Comparison of ENCODE assay signal across 17 cellular contexts in the genomic region with DNA sequence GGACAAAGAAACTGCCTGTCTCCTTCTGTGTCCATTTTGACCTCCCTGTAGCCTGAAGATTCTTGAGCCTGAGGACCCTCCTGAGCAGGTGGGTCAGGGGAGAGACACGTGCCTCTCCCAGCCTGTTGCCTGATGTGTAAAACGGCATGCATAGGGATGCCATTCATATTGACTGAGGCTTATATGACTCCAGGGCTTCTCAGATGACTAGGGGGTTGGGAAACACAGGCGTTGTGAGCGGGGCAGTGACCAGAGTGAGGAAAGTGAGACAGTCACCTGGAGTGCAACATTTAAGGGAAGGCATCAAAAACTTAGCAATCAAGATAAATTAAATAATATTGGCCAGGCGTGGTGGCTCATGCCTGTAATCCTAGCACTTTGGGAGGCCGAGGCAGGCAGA.
"Had no signal": no experiment of that assay in that cellular context is flagged by ENCODE, and none has a peak within 500 bp of the region (broad histone marks: within the 10 kb centered on the region; RNA-seq: fewer than 3 reads in every experiment).

No MANE protein-coding gene starts in this region.

- H3K36me3 ChIP-seq: adrenal gland, tibial artery had no signal

- DNase-seq: activated CD4-positive, alpha-beta T cell treated with anti-CD3 and anti-CD28 coated beads for 4 hours; activated CD8-positive, alpha-beta memory T cell treated with anti-CD3 and anti-CD28 coated beads, Interleukin-2, amount 50 U/mL, for 48 hours; activated CD8-positive, alpha-beta T cell treated with anti-CD3 and anti-CD28 coated beads, Interleukin-2, amount 10 ng/mL, durations not matched to agents 7 days and 5 days; activated naive CD4-positive, alpha-beta T cell; adrenal gland; caudate nucleus; cortex of kidney; effector CD8-positive, alpha-beta T cell; erythroblast; hippocampal formation; naive B cell; right cardiac atrium; T-helper 9 cell; tibial artery had no signal

- H3K27me3 Mint-ChIP-seq: stimulated activated memory B cell treated with anti-CD40 and anti-IgM and Interleukin-4, amounts not matched to agents 10 μg/mL and 1 μg/mL and 100 μg/mL, for 72 hours had no signal

- H3K36me3 Mint-ChIP-seq: naive B cell; stimulated activated memory B cell treated with anti-CD40 and anti-IgM and Interleukin-4, amounts not matched to agents 10 μg/mL and 1 μg/mL and 100 μg/mL, for 72 hours had no signal

- H3K4me3 ChIP-seq: adrenal gland, smooth muscle cell, tibial artery had no signal

- H3K27me3 ChIP-seq: adrenal gland had no signal

- H3K9me3 ChIP-seq: adrenal gland, tibial artery had no signal

- H3K9me3 Mint-ChIP-seq: naive B cell; stimulated activated memory B cell treated with anti-CD40 and anti-IgM and Interleukin-4, amounts not matched to agents 10 μg/mL and 1 μg/mL and 100 μg/mL, for 72 hours had no signal

- H3K4me3 Mint-ChIP-seq: activated CD8-positive, alpha-beta T cell treated with anti-CD3 and anti-CD28 coated beads, Interleukin-2, amount 10 ng/mL, durations not matched to agents 7 days and 5 days; naive B cell; stimulated activated memory B cell treated with anti-CD40 and anti-IgM and Interleukin-4, amounts not matched to agents 10 μg/mL and 1 μg/mL and 100 μg/mL, for 72 hours had no signal

- H3K4me2 ChIP-seq: smooth muscle cell had no signal

- H3K27ac Mint-ChIP-seq: activated CD8-positive, alpha-beta T cell treated with anti-CD3 and anti-CD28 coated beads, Interleukin-2, amount 10 ng/mL, durations not matched to agents 7 days and 5 days; progenitor cell of endocrine pancreas; stimulated activated memory B cell treated with anti-CD40 and anti-IgM and Interleukin-4, amounts not matched to agents 10 μg/mL and 1 μg/mL and 100 μg/mL, for 72 hours had no signal

- H3K27ac ChIP-seq: adrenal gland, tibial artery had no signal
